ENCODE assay signal across 17 cellular contexts in genomic region chr11:78190871-78191538, GRCh38. TPM values are rescaled to one million over a fixed set of nuclear protein-coding genes. Genes with fewer than 3 reads are reported as not detected.
DNase-seq lines count a peak whose midpoint lies in the region; ATAC-seq and TF ChIP-seq lines count a peak whose summit lies in the region.
"Had no signal": no experiment of that assay in that cellular context is flagged by ENCODE, and none has a peak within 500 bp of the region (broad histone marks: within the 10 kb centered on the region; RNA-seq: fewer than 3 reads in every experiment).

No MANE protein-coding gene starts in this region.

- no peak for ATAC-seq in activated T-helper 17 cell treated with anti-CD3 and anti-CD28 coated beads, Interleukin-2, amount 50 U/mL, for 72 hours (replicated peaks)
- ATAC-seq in upper lobe of right lung (no peak), GM18502 (IDR thresholded peaks at IDR 0.05; ENCODE audit: poor library complexity, unreplicated experiment) (no peak)
- ATAC-seq: stimulated activated naive CD8-positive, alpha-beta T cell treated with anti-CD3 and anti-CD28 coated beads, Interleukin-15, Interleukin-2, amounts not matched to agents 100 U/mL and 50 U/mL, for 24 hours had no signal

- H3K9me3 ChIP-seq in tibial artery (no peaks in the 10 kb centered on the region), upper lobe of right lung (no peaks in the 10 kb centered on the region)
- H3K9me3 ChIP-seq: Caco-2, uterus had no signal

- no peaks in the 10 kb centered on the region for H3K9me3 Mint-ChIP-seq in activated naive CD8-positive, alpha-beta T cell (ENCODE audit: low read depth)
- no peaks in the 10 kb centered on the region for H3K9me3 Mint-ChIP-seq in activated naive CD8-positive, alpha-beta T cell treated with anti-CD3 and anti-CD28 coated beads for 36 hours
- no peaks in the 10 kb centered on the region for H3K9me3 Mint-ChIP-seq in activated T-helper 17 cell treated with anti-CD3 and anti-CD28 coated beads, Interleukin-2, amount 50 U/mL, for 72 hours
- H3K9me3 Mint-ChIP-seq in nephron = no peaks in the 10 kb centered on the region
- H3K9me3 Mint-ChIP-seq: activated naive CD4-positive, alpha-beta T cell treated with anti-CD3 and anti-CD28 coated beads, Interleukin-2, amount 50 U/mL, for 24 hours had no signal

- H3K4me1 ChIP-seq in tibial artery = peaks cover 0 to 80% (median 64%) of the 10 kb centered on the region in 4 donors
- peaks cover 32% of the 10 kb centered on the region for H3K4me1 ChIP-seq in upper lobe of right lung
- H3K4me1 ChIP-seq: uterus had no signal

- H3K4me3 Mint-ChIP-seq in activated naive CD8-positive, alpha-beta T cell = peak overlapping the region; percentile 30
- no peak overlapping the region for H3K4me3 Mint-ChIP-seq in activated naive CD8-positive, alpha-beta T cell treated with anti-CD3 and anti-CD28 coated beads for 36 hours
- H3K4me3 Mint-ChIP-seq in activated T-helper 17 cell treated with anti-CD3 and anti-CD28 coated beads, Interleukin-2, amount 50 U/mL, for 72 hours = peak overlapping the region; percentile 96
- peak overlapping the region; percentile 14 to 98 (median 97) for H3K4me3 Mint-ChIP-seq in nephron

- H3K27me3 ChIP-seq in tibial artery (no peaks in the 10 kb centered on the region), upper lobe of right lung (no peaks in the 10 kb centered on the region)
- H3K27me3 ChIP-seq: uterus had no signal

- peak overlapping the region; percentile 91 to 92 for H3K27ac ChIP-seq in tibial artery
- no peak overlapping the region for H3K27ac ChIP-seq in upper lobe of right lung

- H3K36me3 ChIP-seq in tibial artery = peaks cover 0 to 3% (median 0%) of the 10 kb centered on the region in 3 donors
- H3K36me3 ChIP-seq in upper lobe of right lung = no peaks in the 10 kb centered on the region
- H3K36me3 ChIP-seq: uterus had no signal

- H3K4me1 Mint-ChIP-seq in activated naive CD8-positive, alpha-beta T cell (ENCODE audit: low read depth) = peaks cover 62% of the 10 kb centered on the region
- H3K4me1 Mint-ChIP-seq in activated naive CD8-positive, alpha-beta T cell treated with anti-CD3 and anti-CD28 coated beads for 36 hours = peaks cover 52% of the 10 kb centered on the region
- peaks cover 49% of the 10 kb centered on the region for H3K4me1 Mint-ChIP-seq in activated T-helper 17 cell treated with anti-CD3 and anti-CD28 coated beads, Interleukin-2, amount 50 U/mL, for 72 hours
- H3K4me1 Mint-ChIP-seq in nephron = peaks cover 65% of the 10 kb centered on the region

- peak overlapping the region; percentile 81 to 85 for H3K4me3 ChIP-seq in tibial artery
- no peak overlapping the region for H3K4me3 ChIP-seq in upper lobe of right lung
- H3K4me3 ChIP-seq: uterus had no signal

- intact Hi-C loops in tibial artery (cut with DNase I; ENCODE audit: low total_unique reads) (no loop called here), upper lobe of right lung (cut with DNase I) (no loop called here)

- TF ChIP-seq CTCF in nephron (IDR thresholded peaks at IDR 0.05; ENCODE audit: unreplicated experiment in 3 of 3) (no peak), tibial artery (IDR thresholded peaks at IDR 0.05) (no peak), upper lobe of right lung (IDR thresholded peaks at IDR 0.05) (no peak)

- peak overlapping the region; percentile 58 for H3K27ac Mint-ChIP-seq in activated naive CD8-positive, alpha-beta T cell
- H3K27ac Mint-ChIP-seq in activated naive CD8-positive, alpha-beta T cell treated with anti-CD3 and anti-CD28 coated beads for 36 hours = no peak overlapping the region
- peak overlapping the region; percentile 99 for H3K27ac Mint-ChIP-seq in activated T-helper 17 cell treated with anti-CD3 and anti-CD28 coated beads, Interleukin-2, amount 50 U/mL, for 72 hours
- H3K27ac Mint-ChIP-seq in nephron = peak overlapping the region; percentile 3 to 10 (median 4)

- no peaks in the 10 kb centered on the region for H3K27me3 Mint-ChIP-seq in activated naive CD8-positive, alpha-beta T cell
- no peaks in the 10 kb centered on the region for H3K27me3 Mint-ChIP-seq in activated naive CD8-positive, alpha-beta T cell treated with anti-CD3 and anti-CD28 coated beads for 36 hours
- no peaks in the 10 kb centered on the region for H3K27me3 Mint-ChIP-seq in activated T-helper 17 cell treated with anti-CD3 and anti-CD28 coated beads, Interleukin-2, amount 50 U/mL, for 72 hours
- H3K27me3 Mint-ChIP-seq in nephron (ENCODE audit: low read depth) = no peaks in the 10 kb centered on the region
- H3K27me3 Mint-ChIP-seq: activated naive CD4-positive, alpha-beta T cell treated with anti-CD3 and anti-CD28 coated beads, Interleukin-2, amount 50 U/mL, for 24 hours had no signal

- peaks cover 4% of the 10 kb centered on the region for H3K36me3 Mint-ChIP-seq in activated naive CD8-positive, alpha-beta T cell
- H3K36me3 Mint-ChIP-seq in activated naive CD8-positive, alpha-beta T cell treated with anti-CD3 and anti-CD28 coated beads for 36 hours = peaks cover 3% of the 10 kb centered on the region
- peaks cover 17% of the 10 kb centered on the region for H3K36me3 Mint-ChIP-seq in activated T-helper 17 cell treated with anti-CD3 and anti-CD28 coated beads, Interleukin-2, amount 50 U/mL, for 72 hours (ENCODE audit: low read depth)
- H3K36me3 Mint-ChIP-seq in nephron (ENCODE audit: low read depth) = no peaks in the 10 kb centered on the region
- H3K36me3 Mint-ChIP-seq: activated naive CD4-positive, alpha-beta T cell treated with anti-CD3 and anti-CD28 coated beads, Interleukin-2, amount 50 U/mL, for 24 hours had no signal

- DNase-seq in activated naive CD8-positive, alpha-beta T cell treated with anti-CD3 and anti-CD28 coated beads for 36 hours = no peak
- DNase-seq in tibial artery (peak in 1 of 2 donors; percentile 64), upper lobe of right lung (no peak)
- DNase-seq in stimulated activated naive CD4-positive, alpha-beta T cell treated with Interleukin-2 at 50 U/mL for 16 hours (lab: John Stamatoyannopoulos, UW) = no peak
- DNase-seq: activated CD4-positive, CD25-positive, alpha-beta regulatory T cell treated with anti-CD3 and anti-CD28 coated beads, Interleukin-2, amount 50 U/mL, for 72 hours; hypothalamus; NCI-H1417; NK-92 treated with Interleukin-12 subunit alpha and Interleukin-12 subunit beta, amount 100 ng/mL, for 24 hours; nucleus accumbens; stimulated activated naive CD8-positive, alpha-beta T cell treated with anti-CD3 and anti-CD28 coated beads, Interleukin-15, Interleukin-2, amounts not matched to agents 100 U/mL and 50 U/mL, for 24 hours; uterus had no signal

RNA-seq across cellular contexts. Expression of gene USP35, which starts 2.3 kb away (rescaled TPM):
- total RNA-seq in activated naive CD8-positive, alpha-beta T cell treated with anti-CD3 and anti-CD28 coated beads for 36 hours = 1 to 10 TPM; 3.5 to 4.2 TPM
- total RNA-seq in activated T-helper 17 cell treated with anti-CD3 and anti-CD28 coated beads, Interleukin-2, amount 50 U/mL, for 72 hours = 1 to 10 TPM; 9.6 to 10.0 TPM
- 7.1 TPM for total RNA-seq in upper lobe of right lung

RNA-seq across cellular contexts. Expression of gene KCTD21, which starts 2.6 kb away (rescaled TPM):
- 1 to 10 TPM; 3.3 to 4.0 TPM for total RNA-seq in activated naive CD8-positive, alpha-beta T cell treated with anti-CD3 and anti-CD28 coated beads for 36 hours
- total RNA-seq in activated T-helper 17 cell treated with anti-CD3 and anti-CD28 coated beads, Interleukin-2, amount 50 U/mL, for 72 hours = 1 to 10 TPM; 6.1 to 7.5 TPM
- 10.9 TPM for total RNA-seq in upper lobe of right lung

RNA-seq across cellular contexts. Expression of gene ALG8, which starts 51.6 kb away (rescaled TPM):
- 10 to 100 TPM; 40.2 to 48.8 TPM for total RNA-seq in activated naive CD8-positive, alpha-beta T cell treated with anti-CD3 and anti-CD28 coated beads for 36 hours
- total RNA-seq in activated T-helper 17 cell treated with anti-CD3 and anti-CD28 coated beads, Interleukin-2, amount 50 U/mL, for 72 hours = 10 to 100 TPM; 38.3 to 70.2 TPM
- total RNA-seq in upper lobe of right lung = 31.5 TPM
